ENCODE assay signal across 8 cellular contexts in the genomic region with DNA sequence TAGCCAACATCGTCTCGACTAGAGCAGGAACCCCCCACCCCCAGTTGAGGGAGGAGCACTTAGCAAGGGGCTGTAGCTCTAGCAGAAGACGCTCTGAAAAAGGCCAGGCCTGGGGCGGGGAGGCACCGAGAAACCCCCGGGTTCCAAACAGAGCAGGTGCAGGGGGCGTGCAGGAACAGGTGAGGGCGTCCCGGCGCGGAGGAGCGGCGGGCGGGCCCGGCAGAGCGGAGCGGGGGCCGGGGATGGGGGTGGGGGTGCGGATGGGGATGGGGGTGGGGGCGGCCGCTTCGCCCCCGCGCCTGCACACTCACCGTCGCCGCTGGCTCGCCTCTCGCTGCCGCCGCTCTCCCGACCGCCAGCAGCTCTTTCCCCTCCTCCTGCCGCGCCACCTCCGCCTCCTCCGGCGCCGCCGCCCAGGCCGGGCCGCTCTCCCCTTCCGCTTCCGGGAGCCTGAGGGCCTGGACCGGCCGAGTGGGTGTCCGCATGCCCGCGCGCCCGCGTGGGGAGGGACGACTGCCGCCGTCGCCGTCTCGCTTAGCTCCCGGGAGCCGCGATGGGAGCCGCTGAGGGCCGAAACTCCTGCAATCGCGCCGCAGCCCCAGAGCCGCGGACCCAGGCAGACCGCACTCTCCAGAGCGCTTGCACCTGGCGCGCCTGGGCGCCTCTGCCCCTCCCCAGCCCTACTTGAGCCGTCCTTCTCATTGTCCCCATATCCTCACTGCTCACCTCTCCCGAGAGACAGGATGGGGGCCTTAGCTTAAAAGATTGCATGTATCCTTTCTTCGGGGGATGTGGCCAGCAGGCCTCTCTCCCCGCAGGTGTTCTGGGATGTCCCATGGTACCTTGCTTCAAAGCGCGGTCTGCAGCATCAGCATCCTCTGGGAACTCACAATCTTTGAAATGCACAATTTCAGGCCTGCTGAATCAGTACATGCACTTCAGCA. TPM values are rescaled to one million over a fixed set of nuclear protein-coding genes. Genes with fewer than 3 reads are reported as not detected.
DNase-seq lines count a peak whose midpoint lies in the region; ATAC-seq, FAIRE-seq and TF ChIP-seq lines count a peak whose summit lies in the region.

A gene with protein sequence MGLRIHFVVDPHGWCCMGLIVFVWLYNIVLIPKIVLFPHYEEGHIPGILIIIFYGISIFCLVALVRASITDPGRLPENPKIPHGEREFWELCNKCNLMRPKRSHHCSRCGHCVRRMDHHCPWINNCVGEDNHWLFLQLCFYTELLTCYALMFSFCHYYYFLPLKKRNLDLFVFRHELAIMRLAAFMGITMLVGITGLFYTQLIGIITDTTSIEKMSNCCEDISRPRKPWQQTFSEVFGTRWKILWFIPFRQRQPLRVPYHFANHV (minus strand): TSS at position 515 of the 944 bp plus-strand sequence. CDS start 19,092 bp downstream, outside the sequence.

- H3K27ac ChIP-seq in foreskin keratinocyte (no peak within 1 kb of the TSS), stomach smooth muscle (ENCODE audit: low read length) (no peak within 1 kb of the TSS)

- peaks cover 24% of the 10 kb centered on the region for H3K27me3 ChIP-seq in foreskin keratinocyte
- H3K27me3 ChIP-seq in stomach smooth muscle (ENCODE audit: control insufficient read depth in 1 of 2, insufficient read depth in 2 of 2, low read length in 2 of 2): no peaks in the 10 kb centered on the region

- no peak for FAIRE-seq in RCC 7860 (lab: Jason Lieb, UNC)

- peaks cover 2% of the 10 kb centered on the region for H3K36me3 Mint-ChIP-seq in neural crest cell (ENCODE audit: low read depth)

- H3K9me3 Mint-ChIP-seq in neural crest cell: no peaks in the 10 kb centered on the region

- no peaks in the 10 kb centered on the region for H3K9me3 ChIP-seq in stomach smooth muscle (ENCODE audit: control insufficient read depth in 2 of 2, low read length in 2 of 2)

- H3K27ac Mint-ChIP-seq in neural crest cell (ENCODE audit: unreplicated experiment): peak within 1 kb of the TSS; percentile 97

- no peaks in the 10 kb centered on the region for H3K27me3 Mint-ChIP-seq in neural crest cell (ENCODE audit: low read depth)

- peak within 1 kb of the TSS; percentile 97 for H3K4me3 Mint-ChIP-seq in neural crest cell

- H3K4me1 ChIP-seq in foreskin keratinocyte (no peaks in the 10 kb centered on the region), stomach smooth muscle (ENCODE audit: control insufficient read depth, insufficient read depth, low read length) (no peaks in the 10 kb centered on the region)

- H3K4me1 Mint-ChIP-seq in neural crest cell: peaks cover 28% of the 10 kb centered on the region

- TF ChIP-seq CTCF in foreskin keratinocyte (conservative IDR thresholded peaks at IDR 0.05) (no peak), neural crest cell (conservative IDR thresholded peaks at IDR 0.05) (no peak)

- H3K4me3 ChIP-seq in stomach smooth muscle (ENCODE audit: low read length in 2 of 2): peak within 1 kb of the TSS; percentile 81 to 86

- ATAC-seq in GM19397 (IDR thresholded peaks at IDR 0.05; ENCODE audit: unreplicated experiment) (peak; percentile 90), HG03558 (IDR thresholded peaks at IDR 0.05; ENCODE audit: extremely low read depth, unreplicated experiment) (peak; percentile 56), foreskin keratinocyte (peak; percentile 91)

- peak within 1 kb of the TSS; percentile 76 to 79 for H3K9ac ChIP-seq in stomach smooth muscle (ENCODE audit: low read length in 2 of 2)

- DNase-seq in COLO829 (ENCODE audit: low spot score) (peak; percentile 12), RCC 7860 (ENCODE audit: low spot score) (peak; percentile 18), foreskin keratinocyte (peak in 1 of 2 donors; percentile 36), neural crest cell (ENCODE audit: low read depth, low spot score) (peak; percentile 57)
- peak; percentile 27 for DNase-seq in activated effector memory CD4-positive, alpha-beta T cell treated with Interleukin-2 at 50 U/mL for 16 hours

- H3K36me3 ChIP-seq in stomach smooth muscle (ENCODE audit: control insufficient read depth in 2 of 2, insufficient read depth in 2 of 2, low read length in 2 of 2): peaks cover 4% of the 10 kb centered on the region in 2 donors

RNA-seq across cellular contexts. Expression of the gene that starts here (rescaled TPM):
- 2.3 and 2.8 TPM in 2 replicates for total RNA-seq in foreskin keratinocyte
- polyA plus RNA-seq in foreskin keratinocyte: 0.62 and 0.71 TPM in 2 replicates
- total RNA-seq in neural crest cell: 13.2 and 13.8 TPM in 2 replicates
